11 cellular contexts compared by ENCODE assay signal in the genomic region with DNA sequence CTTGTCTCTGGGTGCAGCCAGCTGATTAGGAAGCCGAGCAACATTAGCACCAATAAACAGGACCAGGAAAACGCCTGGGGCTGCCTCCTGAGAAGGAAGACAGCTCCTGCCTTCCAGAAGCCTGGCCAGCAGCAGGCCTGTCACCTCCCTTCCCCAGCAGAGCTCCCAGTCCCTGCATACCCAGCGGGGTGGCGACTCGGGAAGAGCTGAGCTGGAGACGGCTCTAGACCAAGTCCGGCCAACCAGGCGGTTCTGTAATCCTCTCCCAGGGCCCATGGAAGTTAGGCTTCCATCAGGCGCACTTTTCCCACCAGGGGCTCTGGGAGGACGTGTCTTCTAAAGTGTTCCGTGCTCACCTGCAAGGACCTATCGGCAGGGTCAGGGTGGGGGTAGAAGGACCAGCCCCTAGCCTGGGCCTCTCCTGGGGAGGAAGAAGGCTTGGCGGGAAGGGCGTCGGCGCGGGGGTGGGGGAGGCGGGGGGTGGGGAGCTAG. TPM values are rescaled to one million over a fixed set of nuclear protein-coding genes. Genes with fewer than 3 reads are reported as not detected.
DNase-seq lines count a peak whose midpoint lies in the region; ATAC-seq and TF ChIP-seq lines count a peak whose summit lies in the region.
"Had no signal": no experiment of that assay in that cellular context is flagged by ENCODE, and none has a peak within 500 bp of the region (broad histone marks: within the 10 kb centered on the region; RNA-seq: fewer than 3 reads in every experiment).

No MANE protein-coding gene starts in this region.

- DNase-seq in activated CD4-positive, alpha-beta T cell treated with anti-CD3 and anti-CD28 coated beads, Interleukin-2, amount 10 ng/mL, durations not matched to agents 24 days and 14 days, result no peak
- DNase-seq in activated CD4-positive, alpha-beta T cell treated with anti-CD3 and anti-CD28 coated beads, Interleukin-2, amount 50 U/mL, for 48 hours, result no peak
- DNase-seq in chondrocyte (ENCODE audit: low spot score) (no peak), left lung (peak in 1 of 2 donors; percentile 56), testis (no peak), NCI-H748 (lab: John Stamatoyannopoulos, UW; ENCODE audit: unreplicated experiment) (no peak), thyroid gland (no peak)
- DNase-seq: NCI-H1930, substantia nigra had no signal

- WGBS in testis, 2 donors, result 0 to 18% methylated on average over 1 to 18 of the region's 18 CpGs
- WGBS in thyroid gland, 2 donors, result 12 to 45% methylated on average over 4 to 7 of the region's 18 CpGs

- H3K9me3 ChIP-seq in left lung (no peaks in the 10 kb centered on the region), testis (no peaks in the 10 kb centered on the region), thyroid gland (no peaks in the 10 kb centered on the region)

- TF ChIP-seq CTCF in chondrocyte (IDR thresholded peaks at IDR 0.05) (no peak), left lung (IDR thresholded peaks at IDR 0.05) (no peak), testis (IDR thresholded peaks at IDR 0.05) (no peak), thyroid gland (IDR thresholded peaks at IDR 0.05) (no peak)

- H3K4me3 Mint-ChIP-seq in activated CD4-positive, alpha-beta T cell treated with anti-CD3 and anti-CD28 coated beads, Interleukin-2, amount 10 ng/mL, durations not matched to agents 24 days and 14 days, result peak overlapping the region; percentile 28
- H3K4me3 Mint-ChIP-seq in chondrocyte (ENCODE audit: unreplicated experiment), result peak overlapping the region; percentile 40
- H3K4me3 Mint-ChIP-seq: activated naive CD4-positive, alpha-beta T cell treated with anti-CD3 and anti-CD28 coated beads, Interleukin-2, amount 50 U/mL, for 24 hours had no signal

- peaks cover 13% of the 10 kb centered on the region for H3K4me1 Mint-ChIP-seq in activated CD4-positive, alpha-beta T cell treated with anti-CD3 and anti-CD28 coated beads, Interleukin-2, amount 10 ng/mL, durations not matched to agents 24 days and 14 days
- peaks cover 3% of the 10 kb centered on the region for H3K4me1 Mint-ChIP-seq in chondrocyte (ENCODE audit: low read depth)

- TF ChIP-seq POLR2A in testis (IDR thresholded peaks at IDR 0.05), result no peak
- TF ChIP-seq POLR2A in thyroid gland (IDR thresholded peaks at IDR 0.05), result no peak

- intact Hi-C loops in activated CD4-positive, alpha-beta T cell treated with anti-CD3 and anti-CD28 coated beads, Interleukin-2, amount 10 ng/mL, durations not matched to agents 24 days and 14 days (cut with micrococcal nuclease), result no loop called here
- intact Hi-C loops in left lung (cut with DNase I), result no loop called here
- intact Hi-C loops in testis (cut with DNase I; ENCODE audit: low total_unique reads), result no loop called here
- intact Hi-C loops in thyroid gland (cut with DNase I), result no loop called here

- no peaks in the 10 kb centered on the region for H3K36me3 ChIP-seq in left lung
- H3K36me3 ChIP-seq in testis (ENCODE audit: low read depth, missing control alignments), result no peaks in the 10 kb centered on the region
- H3K36me3 ChIP-seq in thyroid gland, result no peaks in the 10 kb centered on the region

- H3K27ac Mint-ChIP-seq in activated CD4-positive, alpha-beta T cell treated with anti-CD3 and anti-CD28 coated beads, Interleukin-2, amount 10 ng/mL, durations not matched to agents 24 days and 14 days, result no peak overlapping the region
- no peak overlapping the region for H3K27ac Mint-ChIP-seq in chondrocyte (ENCODE audit: unreplicated experiment)
- H3K27ac Mint-ChIP-seq: activated naive CD4-positive, alpha-beta T cell treated with anti-CD3 and anti-CD28 coated beads, Interleukin-2, amount 50 U/mL, for 24 hours had no signal

- H3K9me3 Mint-ChIP-seq in activated CD4-positive, alpha-beta T cell treated with anti-CD3 and anti-CD28 coated beads, Interleukin-2, amount 10 ng/mL, durations not matched to agents 24 days and 14 days, result no peaks in the 10 kb centered on the region
- H3K9me3 Mint-ChIP-seq in chondrocyte (ENCODE audit: low read depth), result no peaks in the 10 kb centered on the region
- H3K9me3 Mint-ChIP-seq: activated naive CD4-positive, alpha-beta T cell treated with anti-CD3 and anti-CD28 coated beads, Interleukin-2, amount 50 U/mL, for 24 hours had no signal

- H3K27me3 ChIP-seq in left lung (peaks cover 12 to 65% of the 10 kb centered on the region in 2 donors), testis (no peaks in the 10 kb centered on the region), thyroid gland (no peaks in the 10 kb centered on the region)

- peak; percentile 29 for ATAC-seq in left lung
- ATAC-seq in GM18498 (IDR thresholded peaks at IDR 0.05; ENCODE audit: unreplicated experiment), result no peak

- H3K27me3 Mint-ChIP-seq in activated CD4-positive, alpha-beta T cell treated with anti-CD3 and anti-CD28 coated beads, Interleukin-2, amount 10 ng/mL, durations not matched to agents 24 days and 14 days, result peaks cover 17% of the 10 kb centered on the region
- peaks cover 14% of the 10 kb centered on the region for H3K27me3 Mint-ChIP-seq in chondrocyte (ENCODE audit: low read depth)

- no peaks in the 10 kb centered on the region for H3K36me3 Mint-ChIP-seq in activated CD4-positive, alpha-beta T cell treated with anti-CD3 and anti-CD28 coated beads, Interleukin-2, amount 10 ng/mL, durations not matched to agents 24 days and 14 days (ENCODE audit: low read depth)
- no peaks in the 10 kb centered on the region for H3K36me3 Mint-ChIP-seq in chondrocyte (ENCODE audit: low read depth)
- H3K36me3 Mint-ChIP-seq: activated naive CD4-positive, alpha-beta T cell treated with anti-CD3 and anti-CD28 coated beads, Interleukin-2, amount 50 U/mL, for 24 hours had no signal

- H3K27ac ChIP-seq in left lung, result peak overlapping the region in 1 of 2 donors; percentile 50
- peak overlapping the region in 1 of 2 donors; percentile 64 for H3K27ac ChIP-seq in testis
- H3K27ac ChIP-seq in thyroid gland, result no peak overlapping the region

- peak overlapping the region in 1 of 2 donors; percentile 26 for H3K4me3 ChIP-seq in left lung
- peak overlapping the region; percentile 44 to 52 for H3K4me3 ChIP-seq in testis
- H3K4me3 ChIP-seq in thyroid gland (replicated peaks in 1 of 3), result peak overlapping the region in 1 of 3 donors; percentile 23

- H3K4me1 ChIP-seq in left lung (peaks cover 0 to 15% of the 10 kb centered on the region in 2 donors), testis (no peaks in the 10 kb centered on the region), thyroid gland (peaks cover 5 to 7% of the 10 kb centered on the region in 2 donors)

RNA-seq across cellular contexts. Expression of a gene that starts 12.0 kb away (rescaled TPM):
- 178 and 193 TPM in 2 replicates for total RNA-seq in activated CD4-positive, alpha-beta T cell treated with anti-CD3 and anti-CD28 coated beads, Interleukin-2, amount 10 ng/mL, durations not matched to agents 24 days and 14 days
- total RNA-seq in chondrocyte (30.8 to 36.6 TPM (median 36.0 TPM) in 3 replicates), left lung (10 to 100 TPM; 45.3 to 71.8 TPM), testis (100 to 1,000 TPM; 173 to 183 TPM), thyroid gland (10 to 100 TPM; 45.7 to 99.2 (median 78.6) TPM)
- 60.1 TPM for polyA plus RNA-seq in testis (ENCODE audit: insufficient read depth, low read depth, low replicate concordance)

RNA-seq across cellular contexts. Expression of a gene that starts 25.9 kb away (rescaled TPM):
- 0.14 TPM in 2 replicates for total RNA-seq in activated CD4-positive, alpha-beta T cell treated with anti-CD3 and anti-CD28 coated beads, Interleukin-2, amount 10 ng/mL, durations not matched to agents 24 days and 14 days
- 0.07 TPM in 1 of 3 replicates, not detected in the others for total RNA-seq in chondrocyte
- total RNA-seq in left lung, result under 1 TPM; 0.15 to 0.18 TPM
- 1 to 10 TPM; 3.9 to 4.0 TPM for total RNA-seq in testis
- 2.2 TPM for polyA plus RNA-seq in testis (ENCODE audit: insufficient read depth, low read depth, low replicate concordance)
- under 1 TPM in 1 of 4 donors, not detected in 3; 0.25 TPM for total RNA-seq in thyroid gland
